13 cellular contexts compared by ENCODE assay signal in the genomic region with DNA sequence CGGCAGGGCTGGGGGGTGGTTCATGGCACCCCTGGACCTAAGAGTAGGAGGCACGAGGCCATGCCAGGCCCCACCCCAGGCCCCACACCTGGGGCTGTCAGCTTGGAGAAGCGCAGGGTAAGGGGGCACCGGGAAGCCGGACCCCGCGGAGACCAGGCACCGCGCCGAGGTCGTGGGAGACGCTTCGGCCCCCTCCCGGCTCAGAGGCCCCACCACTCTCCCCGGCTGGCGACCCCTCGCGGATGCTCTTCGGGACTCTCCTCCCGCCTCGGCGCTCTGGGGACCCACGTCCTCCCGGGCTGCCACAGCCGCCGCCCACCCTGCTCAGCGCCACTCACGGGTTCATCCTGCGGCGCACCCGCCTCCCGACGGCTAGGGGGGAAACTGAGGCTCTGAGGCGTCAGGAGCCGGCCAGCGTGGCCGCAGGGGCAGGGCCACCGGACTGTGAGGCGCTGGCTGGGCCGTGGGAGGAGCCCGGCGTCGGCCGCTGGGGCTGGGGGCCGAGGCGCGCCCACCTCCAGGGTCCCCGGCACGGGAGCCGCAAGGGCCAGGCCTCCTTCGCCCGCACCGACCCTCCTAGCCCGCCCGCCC. TPM values are rescaled to one million over a fixed set of nuclear protein-coding genes. Genes with fewer than 3 reads are reported as not detected.
A peak's percentile ranks its signal among the peaks of the same experiment; 100 is the strongest.
DNase-seq lines count a peak whose midpoint lies in the region; ATAC-seq and TF ChIP-seq lines count a peak whose summit lies in the region.
"Had no signal": no experiment of that assay in that cellular context is flagged by ENCODE, and none has a peak within 500 bp of the region (broad histone marks: within the 10 kb centered on the region; RNA-seq: fewer than 3 reads in every experiment).

No MANE protein-coding gene starts in this region.

- no peak overlapping the region for H2BK15ac ChIP-seq in mesendoderm (replicated peaks; ENCODE audit: low read depth)

- H2AK5ac ChIP-seq in mesendoderm (ENCODE audit: low read length): no peak overlapping the region

- no peaks in the 10 kb centered on the region for H3K79me2 ChIP-seq in mesendoderm (ENCODE audit: control insufficient read depth, insufficient read depth, low read length)

- no peak overlapping the region for H3K56ac ChIP-seq in mesendoderm (ENCODE audit: low read length)

- intact Hi-C loops in Right ventricle myocardium inferior (cut with DNase I) (no loop called here), cardiac septum (cut with DNase I) (no loop called here), lower lobe of right lung (cut with DNase I) (no loop called here), tibial artery (cut with DNase I; ENCODE audit: low total_unique reads) (no loop called here)

- no peak overlapping the region for H3K4me3 Mint-ChIP-seq in glutamatergic neuron (ENCODE audit: unreplicated experiment)

- no peak overlapping the region for H3K4ac ChIP-seq in mesendoderm (ENCODE audit: low read depth, low read length)

- no peaks in the 10 kb centered on the region for H3K4me1 Mint-ChIP-seq in glutamatergic neuron (ENCODE audit: low read depth, unreplicated experiment)

- H3K27me3 ChIP-seq in lower lobe of right lung (ENCODE audit: low read depth) (no peaks in the 10 kb centered on the region), tibial artery (no peaks in the 10 kb centered on the region), mesendoderm (ENCODE audit: insufficient read depth, low read length, poor library complexity) (no peaks in the 10 kb centered on the region)

- H3K27ac ChIP-seq in lower lobe of right lung: no peak overlapping the region
- no peak overlapping the region for H3K27ac ChIP-seq in tibial artery
- H3K27ac ChIP-seq in mesendoderm (ENCODE audit: low read depth, low read length): no peak overlapping the region

- no peaks in the 10 kb centered on the region for H3K9me3 ChIP-seq in lower lobe of right lung
- H3K9me3 ChIP-seq in tibial artery: no peaks in the 10 kb centered on the region

- H3K4me3 ChIP-seq in lower lobe of right lung: no peak overlapping the region
- no peak overlapping the region for H3K4me3 ChIP-seq in tibial artery
- H3K4me3 ChIP-seq in mesendoderm (ENCODE audit: low read length): no peak overlapping the region

- H3K9ac ChIP-seq in mesendoderm (ENCODE audit: low read length): no peak overlapping the region

- H2BK120ac ChIP-seq in mesendoderm (ENCODE audit: low read depth, low read length): no peak overlapping the region

- H3K4me1 ChIP-seq in lower lobe of right lung (no peaks in the 10 kb centered on the region), tibial artery (peaks cover 0 to 13% (median 2%) of the 10 kb centered on the region in 4 donors), mesendoderm (ENCODE audit: control insufficient read depth, low read depth, low read length) (no peaks in the 10 kb centered on the region)

- no peak for TF ChIP-seq CTCF in glutamatergic neuron (IDR thresholded peaks at IDR 0.05; ENCODE audit: partially characterized antibody, unreplicated experiment)
- no peak for TF ChIP-seq CTCF in lower lobe of right lung (IDR thresholded peaks at IDR 0.05)
- TF ChIP-seq CTCF in tibial artery (IDR thresholded peaks at IDR 0.05): no peak

- no CpG with 5 or more reads among the region's 55 CpGs for WGBS in mesendoderm (ENCODE audit: extremely low coverage, insufficient coverage, low lambda C conversion rate)

- no peak overlapping the region for H3K27ac Mint-ChIP-seq in glutamatergic neuron (ENCODE audit: unreplicated experiment)

- no peak overlapping the region for H3K4me2 ChIP-seq in mesendoderm (ENCODE audit: low read length)

- H3K23ac ChIP-seq in mesendoderm (ENCODE audit: low read length): no peak overlapping the region

- no peak overlapping the region for H4K5ac ChIP-seq in mesendoderm (ENCODE audit: low read length)

- peak; percentile 14 for DNase-seq in Right ventricle myocardium inferior (ENCODE audit: missing footprints)
- DNase-seq in cardiac septum (ENCODE audit: low spot score): no peak
- peak; percentile 6 for DNase-seq in glutamatergic neuron
- DNase-seq in lower lobe of right lung: peak; percentile 36
- DNase-seq in tibial artery: peak; percentile 11 to 59
- no peak for DNase-seq in NCI-H2227 treated with DMSO at 0.1 percent for 48 hours (lab: John Stamatoyannopoulos, UW)
- DNase-seq in mesendoderm: no peak
- no peak for DNase-seq in GOT3 (lab: John Stamatoyannopoulos, UW)
- DNase-seq: C1 segment of cervical spinal cord, MM.1S, NCI-H1105 treated with DMSO at 0.1 percent for 48 hours, NCI-H1930, NCI-H510A treated with DMSO at 0.1 percent for 48 hours had no signal

- no peaks in the 10 kb centered on the region for H3K79me1 ChIP-seq in mesendoderm (ENCODE audit: low read length)

- ATAC-seq in Right ventricle myocardium inferior (no peak), lower lobe of right lung (no peak)

- peaks cover 1% of the 10 kb centered on the region for H3K9me3 Mint-ChIP-seq in glutamatergic neuron (ENCODE audit: unreplicated experiment)

- peaks cover 18% of the 10 kb centered on the region for H3K36me3 ChIP-seq in lower lobe of right lung
- peaks cover 26 to 27% (median 27%) of the 10 kb centered on the region in 3 donors for H3K36me3 ChIP-seq in tibial artery
- H3K36me3 ChIP-seq in mesendoderm (ENCODE audit: control insufficient read depth, insufficient read depth, low read length): no peaks in the 10 kb centered on the region

- peaks cover 11% of the 10 kb centered on the region for H3K27me3 Mint-ChIP-seq in glutamatergic neuron (ENCODE audit: unreplicated experiment)

- H4K8ac ChIP-seq in mesendoderm (ENCODE audit: low read depth, low read length): no peak overlapping the region

- no peak overlapping the region for H3K18ac ChIP-seq in mesendoderm (ENCODE audit: low read length)

- no peak overlapping the region for H2BK5ac ChIP-seq in mesendoderm (ENCODE audit: low read length)

- peaks cover 6% of the 10 kb centered on the region for H3K36me3 Mint-ChIP-seq in glutamatergic neuron (ENCODE audit: unreplicated experiment)

RNA-seq across cellular contexts. Expression of a gene that starts 25.9 kb away (rescaled TPM):
- total RNA-seq in Right ventricle myocardium inferior (37.2 TPM), cardiac septum (38.9 TPM), glutamatergic neuron (ENCODE audit: unreplicated experiment) (7.6 TPM), lower lobe of right lung (27.1 TPM)
- polyA plus RNA-seq in mesendoderm (2013, experiment 1 of 2): 11.3 TPM
- 11.5 TPM for polyA plus RNA-seq in mesendoderm (2013, experiment 2 of 2)

Comparison
In these comparisons a context has a peak if more than half of its experiments do, and no peak if none do; other contexts are left out.
1. DNase-seq: peak in Right ventricle myocardium inferior (single experiment), glutamatergic neuron (single experiment), lower lobe of right lung (single experiment) and tibial artery (2 of 2); none in cardiac septum (single experiment), NCI-H2227 treated with DMSO at 0.1 percent for 48 hours (single experiment), mesendoderm (single experiment) and GOT3 (single experiment).